Comparison of ENCODE assay signal across 8 cellular contexts in genomic region chr5:139513434-139513833, GRCh38. TPM values are rescaled to one million over a fixed set of nuclear protein-coding genes. Genes with fewer than 3 reads are reported as not detected.
DNase-seq lines count a peak whose midpoint lies in the region; ATAC-seq and TF ChIP-seq lines count a peak whose summit lies in the region.
"Not testable (repeated sequence)": the region's sequence is repeated elsewhere in the genome, so short reads cannot be mapped to it uniquely, and the experiment has no call there.

No MANE protein-coding gene starts in this region.

- intact Hi-C loops in heart left ventricle (cut with DNase I), result loop anchor here (1.0 to 5.0 kb wide), 6 partner anchors 31 to 93 kb away; partner anchors contain the start of genes DNAJC18 (in 1 of the 10) and STING1 (in 1 of the 10)
- intact Hi-C loops in posterior cingulate gyrus (cut with DNase I), result loop anchor here (1.0 to 10.0 kb wide), 3 partner anchors 76 to 121 kb away; partner anchors contain the start of gene DNAJC18

- peak; percentile 93 for TF ChIP-seq CTCF in GM10266 (IDR thresholded peaks at IDR 0.05; ENCODE audit: control insufficient read depth, insufficient read depth, low read depth, missing control alignments)
- TF ChIP-seq CTCF in heart left ventricle (IDR thresholded peaks at IDR 0.05), result peak; percentile 66 to 84 (median 76)
- TF ChIP-seq CTCF in tibial nerve (IDR thresholded peaks at IDR 0.05), result peak; percentile 46 to 83 (median 62)

- TF ChIP-seq EP300 in tibial nerve (IDR thresholded peaks at IDR 0.05), result not testable (repeated sequence)

- H3K4me3 ChIP-seq in heart left ventricle, tibial nerve: not testable (repeated sequence)

- peak overlapping the region; percentile 80 for H3K27ac ChIP-seq in angular gyrus (ENCODE audit: low read depth, low read length)
- H3K27ac ChIP-seq in heart left ventricle, result peak overlapping the region in 1 of 12 donors; percentile 3
- H3K27ac ChIP-seq in tibial nerve, result not testable (repeated sequence)

- H3K27me3 ChIP-seq in heart left ventricle, tibial nerve: not testable (repeated sequence)

- TF ChIP-seq POLR2A in heart left ventricle (IDR thresholded peaks at IDR 0.05); tibial nerve (IDR thresholded peaks at IDR 0.05): not testable (repeated sequence)

- peak; percentile 54 for ATAC-seq in HG03095 (IDR thresholded peaks at IDR 0.05; ENCODE audit: unreplicated experiment)
- peak; percentile 74 to 86 (median 84) for ATAC-seq in heart left ventricle

- WGBS in heart left ventricle, 4 donors, result 65 to 71% (median 68%) methylated on average over 4 to 5 of the region's 5 CpGs
- WGBS in tibial nerve, 2 donors, result 64 to 82% methylated on average over 5 of the region's 5 CpGs

- H3K36me3 ChIP-seq in heart left ventricle, tibial nerve: not testable (repeated sequence)

- H3K4me1 ChIP-seq in heart left ventricle (peaks cover 0 to 23% (median 8%) of the 10 kb centered on the region in 12 donors), tibial nerve (peaks cover 0 to 17% (median 0%) of the 10 kb centered on the region in 4 donors)

- not testable (repeated sequence) for H3K9me3 ChIP-seq in heart left ventricle, tibial nerve

- DNase-seq in GM10266 (ENCODE audit: extremely low spot score) (peak; percentile 71), NCI-H2227 (lab: John Stamatoyannopoulos, UW; ENCODE audit: unreplicated experiment) (peak; percentile 69), UCSD-AML1 (lab: John Stamatoyannopoulos, UW; ENCODE audit: unreplicated experiment) (peak; percentile 75), heart left ventricle (peak; percentile 85 to 91 (median 87)), posterior cingulate gyrus (peak; percentile 45 to 96 (median 72)), tibial nerve (ENCODE audit: low spot score in 2 of 2) (peak; percentile 68 to 87)

RNA-seq across cellular contexts. Expression of gene STING1, which starts 30.9 kb away (rescaled TPM):
- total RNA-seq in heart left ventricle, result 100 to 1,000 TPM in 1 of 9 donors, 10 to 100 TPM in 8; 32.4 to 119 (median 57.9) TPM
- polyA plus RNA-seq in heart left ventricle, result 10 to 100 TPM; 20.4 to 25.9 TPM
- 100 to 1,000 TPM in 1 of 4 donors, 10 to 100 TPM in 3; 48.1 to 102 (median 73.1) TPM for total RNA-seq in tibial nerve

RNA-seq across cellular contexts. Expression of gene SMIM33, which starts 42.6 kb away (rescaled TPM):
- total RNA-seq in heart left ventricle (under 1 TPM in 1 of 9 donors, not detected in 8; 0.16 TPM), tibial nerve (not detected)
- not detected for polyA plus RNA-seq in heart left ventricle

RNA-seq across cellular contexts. Expression of gene UBE2D2, which starts 47.7 kb away (rescaled TPM):
- total RNA-seq in heart left ventricle (100 to 1,000 TPM in 8 of 9 donors, 10 to 100 TPM in 1; 96.2 to 148 (median 134) TPM), tibial nerve (100 to 1,000 TPM in 2 of 4 donors, 10 to 100 TPM in 2; 85.9 to 118 (median 99.7) TPM)
- 100 to 1,000 TPM in 1 of 2 donors, 10 to 100 TPM in 1; 84.6 to 122 TPM for polyA plus RNA-seq in heart left ventricle

RNA-seq across cellular contexts. Expression of gene ECSCR, which starts 50.9 kb away (rescaled TPM):
- 10 to 100 TPM; 13.4 to 59.3 (median 21.3) TPM for total RNA-seq in heart left ventricle
- 10 to 100 TPM; 18.1 to 55.3 TPM for polyA plus RNA-seq in heart left ventricle
- 10 to 100 TPM; 12.8 to 41.0 (median 25.9) TPM for total RNA-seq in tibial nerve
